Comparison of ENCODE assay signal across 29 cellular contexts in genomic region chrX:91081873-91082272, GRCh38.
DNase-seq lines count a peak whose midpoint lies in the region; ATAC-seq, FAIRE-seq and TF ChIP-seq lines count a peak whose summit lies in the region.
"Had no signal": no experiment of that assay in that cellular context is flagged by ENCODE, and none has a peak within 500 bp of the region (broad histone marks: within the 10 kb centered on the region; RNA-seq: fewer than 3 reads in every experiment).

No MANE protein-coding gene starts in this region.

- DNase-seq in kidney, result peak; percentile 53
- DNase-seq in upper lobe of right lung, result no peak
- DNase-seq: 8988T; ACHN; AML-193; BE2C; C1 segment of cervical spinal cord; Caco-2; Calu3; CD4-positive, alpha-beta memory T cell; CD4-positive, alpha-beta T cell; CD4-positive, CD25-positive, alpha-beta regulatory T cell; CD8-positive, alpha-beta memory T cell; CD8-positive, alpha-beta T cell; COR-L47; DMS 273 treated with DMSO at 0.1 percent for 48 hours; DMS153; DMS53; DMS79; DMS79 treated with DMSO at 0.1 percent for 48 hours; DND-41; EL had no signal

- H3K27ac ChIP-seq in kidney (ENCODE audit: low read depth in 2 of 2, low read length in 2 of 2) (no peak overlapping the region), upper lobe of right lung (no peak overlapping the region)
- H3K27ac ChIP-seq: 22Rv1; A549; BLaER1; BLaER1 treated with 17β-estradiol and CSF1 and Interleukin-3, amounts not matched to agents 10 nM and 100 nM; C4-2B had no signal

- H3K4me1 ChIP-seq in kidney (ENCODE audit: control insufficient read depth in 1 of 2, insufficient read depth in 1 of 2, low read depth in 1 of 2, low read length in 2 of 2) (no peaks in the 10 kb centered on the region), upper lobe of right lung (no peaks in the 10 kb centered on the region)
- H3K4me1 ChIP-seq: A549, BE2C, BLaER1, Caco-2 had no signal

- no peak overlapping the region for H3K9ac ChIP-seq in kidney (ENCODE audit: low read length in 2 of 2)
- H3K9ac ChIP-seq: BLaER1; BLaER1 treated with 17β-estradiol and CSF1 and Interleukin-3, amounts not matched to agents 10 nM and 100 nM had no signal

- H3K4me3 ChIP-seq in kidney (ENCODE audit: low read length in 2 of 2) (no peak overlapping the region), upper lobe of right lung (no peak overlapping the region)
- H3K4me3 ChIP-seq: A549; BLaER1; BLaER1 treated with 17β-estradiol and CSF1 and Interleukin-3, amounts not matched to agents 10 nM and 100 nM had no signal

- ATAC-seq in upper lobe of right lung, result no peak
- ATAC-seq: A549; CD8-positive, alpha-beta T cell had no signal

- TF ChIP-seq CTCF in kidney (IDR thresholded peaks at IDR 0.05; ENCODE audit: borderline replicate concordance, extremely low read depth, insufficient read depth) (no peak), upper lobe of right lung (IDR thresholded peaks at IDR 0.05) (no peak)

- intact Hi-C loops in kidney (cut with DNase I), result no loop called here
- intact Hi-C loops in upper lobe of right lung (cut with DNase I), result no loop called here

- FAIRE-seq in kidney (lab: Jason Lieb, UNC), result no peak
- FAIRE-seq: A204.1, A549, D721Med had no signal

- H3K9me3 ChIP-seq in kidney (ENCODE audit: control insufficient read depth in 1 of 2, low read length in 2 of 2) (no peaks in the 10 kb centered on the region), upper lobe of right lung (no peaks in the 10 kb centered on the region)
- H3K9me3 ChIP-seq: A549, BE2C, Caco-2 had no signal

- H3K27me3 ChIP-seq in upper lobe of right lung, result no peaks in the 10 kb centered on the region
- H3K27me3 ChIP-seq: BE2C had no signal

- H3K36me3 ChIP-seq in kidney (ENCODE audit: control insufficient read depth in 1 of 2, insufficient read depth in 2 of 2, low read length in 2 of 2) (no peaks in the 10 kb centered on the region), upper lobe of right lung (no peaks in the 10 kb centered on the region)
- H3K36me3 ChIP-seq: BE2C; BLaER1; BLaER1 treated with 17β-estradiol and CSF1 and Interleukin-3, amounts not matched to agents 10 nM and 100 nM had no signal
